ENCODE assay signal across 1 cellular context in genomic region chr11:61267437-61267841, GRCh38.
TF ChIP-seq lines count a peak whose summit lies in the region.

No MANE protein-coding gene starts in this region.

TF ChIP-seq in K562, 482 proteins besides CTCF, POLR2A, EP300 and RAD21 (continued from another document and continues in another):
- TF ChIP-seq ATF7 (IDR thresholded peaks at IDR 0.05) = no peak
- peak; percentile 49; the same call in 1 of the 2 replicates for TF ChIP-seq ZNF395 (CRISPR knock-in tag; IDR thresholded peaks at IDR 0.05)
- no peak for TF ChIP-seq BDP1 (IDR thresholded peaks at IDR 0.05; ENCODE audit: insufficient read depth, insufficient read length)
- TF ChIP-seq IRF2 (CRISPR knock-in tag; IDR thresholded peaks at IDR 0.05) = no peak
- TF ChIP-seq, protein P1, sequence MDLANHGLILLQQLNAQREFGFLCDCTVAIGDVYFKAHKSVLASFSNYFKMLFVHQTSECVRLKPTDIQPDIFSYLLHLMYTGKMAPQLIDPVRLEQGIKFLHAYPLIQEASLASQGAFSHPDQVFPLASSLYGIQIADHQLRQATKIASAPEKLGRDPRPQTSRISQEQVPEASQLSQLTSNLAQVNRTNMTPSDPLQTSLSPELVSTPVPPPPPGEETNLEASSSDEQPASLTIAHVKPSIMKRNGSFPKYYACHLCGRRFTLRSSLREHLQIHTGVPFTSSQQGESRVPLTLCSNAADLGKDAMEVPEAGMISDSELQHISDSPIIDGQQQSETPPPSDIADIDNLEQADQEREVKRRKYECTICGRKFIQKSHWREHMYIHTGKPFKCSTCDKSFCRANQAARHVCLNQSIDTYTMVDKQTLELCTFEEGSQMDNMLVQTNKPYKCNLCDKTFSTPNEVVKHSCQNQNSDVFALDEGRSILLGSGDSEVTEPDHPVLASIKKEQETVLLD (IDR thresholded peaks at IDR 0.05) = no peak
- TF ChIP-seq ZNF165 (CRISPR knock-in tag; IDR thresholded peaks at IDR 0.05; ENCODE audit: borderline replicate concordance) = no peak
- TF ChIP-seq, protein P2, sequence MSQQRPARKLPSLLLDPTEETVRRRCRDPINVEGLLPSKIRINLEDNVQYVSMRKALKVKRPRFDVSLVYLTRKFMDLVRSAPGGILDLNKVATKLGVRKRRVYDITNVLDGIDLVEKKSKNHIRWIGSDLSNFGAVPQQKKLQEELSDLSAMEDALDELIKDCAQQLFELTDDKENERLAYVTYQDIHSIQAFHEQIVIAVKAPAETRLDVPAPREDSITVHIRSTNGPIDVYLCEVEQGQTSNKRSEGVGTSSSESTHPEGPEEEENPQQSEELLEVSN (IDR thresholded peaks at IDR 0.05; ENCODE audit: borderline replicate concordance in 1 of 2, extremely low read depth in 1 of 2, insufficient read depth in 1 of 2, insufficient read length in 1 of 2, low read depth in 1 of 2, low read length in 1 of 2, poor library complexity in 1 of 2, severe bottlenecking in 1 of 2) = peak; percentile 89 to 94
- 0 out of 2 replicates have a peak, but pooled peaks have one; percentile 13 for TF ChIP-seq CREM (IDR thresholded peaks at IDR 0.05; ENCODE audit: low read depth)
- TF ChIP-seq, protein P3, sequence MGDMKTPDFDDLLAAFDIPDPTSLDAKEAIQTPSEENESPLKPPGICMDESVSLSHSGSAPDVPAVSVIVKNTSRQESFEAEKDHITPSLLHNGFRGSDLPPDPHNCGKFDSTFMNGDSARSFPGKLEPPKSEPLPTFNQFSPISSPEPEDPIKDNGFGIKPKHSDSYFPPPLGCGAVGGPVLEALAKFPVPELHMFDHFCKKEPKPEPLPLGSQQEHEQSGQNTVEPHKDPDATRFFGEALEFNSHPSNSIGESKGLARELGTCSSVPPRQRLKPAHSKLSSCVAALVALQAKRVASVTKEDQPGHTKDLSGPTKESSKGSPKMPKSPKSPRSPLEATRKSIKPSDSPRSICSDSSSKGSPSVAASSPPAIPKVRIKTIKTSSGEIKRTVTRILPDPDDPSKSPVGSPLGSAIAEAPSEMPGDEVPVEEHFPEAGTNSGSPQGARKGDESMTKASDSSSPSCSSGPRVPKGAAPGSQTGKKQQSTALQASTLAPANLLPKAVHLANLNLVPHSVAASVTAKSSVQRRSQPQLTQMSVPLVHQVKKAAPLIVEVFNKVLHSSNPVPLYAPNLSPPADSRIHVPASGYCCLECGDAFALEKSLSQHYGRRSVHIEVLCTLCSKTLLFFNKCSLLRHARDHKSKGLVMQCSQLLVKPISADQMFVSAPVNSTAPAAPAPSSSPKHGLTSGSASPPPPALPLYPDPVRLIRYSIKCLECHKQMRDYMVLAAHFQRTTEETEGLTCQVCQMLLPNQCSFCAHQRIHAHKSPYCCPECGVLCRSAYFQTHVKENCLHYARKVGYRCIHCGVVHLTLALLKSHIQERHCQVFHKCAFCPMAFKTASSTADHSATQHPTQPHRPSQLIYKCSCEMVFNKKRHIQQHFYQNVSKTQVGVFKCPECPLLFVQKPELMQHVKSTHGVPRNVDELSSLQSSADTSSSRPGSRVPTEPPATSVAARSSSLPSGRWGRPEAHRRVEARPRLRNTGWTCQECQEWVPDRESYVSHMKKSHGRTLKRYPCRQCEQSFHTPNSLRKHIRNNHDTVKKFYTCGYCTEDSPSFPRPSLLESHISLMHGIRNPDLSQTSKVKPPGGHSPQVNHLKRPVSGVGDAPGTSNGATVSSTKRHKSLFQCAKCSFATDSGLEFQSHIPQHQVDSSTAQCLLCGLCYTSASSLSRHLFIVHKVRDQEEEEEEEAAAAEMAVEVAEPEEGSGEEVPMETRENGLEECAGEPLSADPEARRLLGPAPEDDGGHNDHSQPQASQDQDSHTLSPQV (IDR thresholded peaks at IDR 0.05) = peak; percentile 84
- no peak for TF ChIP-seq CBX3 (IDR thresholded peaks at IDR 0.05; ENCODE audit: borderline replicate concordance in 1 of 2, low read length in 2 of 2)
- TF ChIP-seq ESRRA (IDR thresholded peaks at IDR 0.05; ENCODE audit: borderline replicate concordance, low read depth) = peak; percentile 82
- TF ChIP-seq, protein P4, sequence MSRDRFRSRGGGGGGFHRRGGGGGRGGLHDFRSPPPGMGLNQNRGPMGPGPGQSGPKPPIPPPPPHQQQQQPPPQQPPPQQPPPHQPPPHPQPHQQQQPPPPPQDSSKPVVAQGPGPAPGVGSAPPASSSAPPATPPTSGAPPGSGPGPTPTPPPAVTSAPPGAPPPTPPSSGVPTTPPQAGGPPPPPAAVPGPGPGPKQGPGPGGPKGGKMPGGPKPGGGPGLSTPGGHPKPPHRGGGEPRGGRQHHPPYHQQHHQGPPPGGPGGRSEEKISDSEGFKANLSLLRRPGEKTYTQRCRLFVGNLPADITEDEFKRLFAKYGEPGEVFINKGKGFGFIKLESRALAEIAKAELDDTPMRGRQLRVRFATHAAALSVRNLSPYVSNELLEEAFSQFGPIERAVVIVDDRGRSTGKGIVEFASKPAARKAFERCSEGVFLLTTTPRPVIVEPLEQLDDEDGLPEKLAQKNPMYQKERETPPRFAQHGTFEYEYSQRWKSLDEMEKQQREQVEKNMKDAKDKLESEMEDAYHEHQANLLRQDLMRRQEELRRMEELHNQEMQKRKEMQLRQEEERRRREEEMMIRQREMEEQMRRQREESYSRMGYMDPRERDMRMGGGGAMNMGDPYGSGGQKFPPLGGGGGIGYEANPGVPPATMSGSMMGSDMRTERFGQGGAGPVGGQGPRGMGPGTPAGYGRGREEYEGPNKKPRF (IDR thresholded peaks at IDR 0.05; ENCODE audit: low read depth, low read length) = no peak
- TF ChIP-seq MEIS2 (IDR thresholded peaks at IDR 0.05; ENCODE audit: partially characterized antibody) = no peak
- TF ChIP-seq, protein P5, sequence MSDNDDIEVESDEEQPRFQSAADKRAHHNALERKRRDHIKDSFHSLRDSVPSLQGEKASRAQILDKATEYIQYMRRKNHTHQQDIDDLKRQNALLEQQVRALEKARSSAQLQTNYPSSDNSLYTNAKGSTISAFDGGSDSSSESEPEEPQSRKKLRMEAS (CRISPR knock-in tag; IDR thresholded peaks at IDR 0.05) = peak; percentile 60
- TF ChIP-seq CEBPZ (IDR thresholded peaks at IDR 0.05; ENCODE audit: borderline replicate concordance, low read depth, low read length) = no peak
- TF ChIP-seq SMAD4 (CRISPR knock-in tag; conservative IDR thresholded peaks at IDR 0.05) = 0 out of 2 replicates have a peak, but pooled peaks have one; percentile 18
- no peak for TF ChIP-seq MITF (IDR thresholded peaks at IDR 0.05)
- no peak for TF ChIP-seq NR4A1 (CRISPR knock-in tag; IDR thresholded peaks at IDR 0.05)
- peak; percentile 80 for TF ChIP-seq NR4A1 (tag; IDR thresholded peaks at IDR 0.05)
- TF ChIP-seq, protein P6, sequence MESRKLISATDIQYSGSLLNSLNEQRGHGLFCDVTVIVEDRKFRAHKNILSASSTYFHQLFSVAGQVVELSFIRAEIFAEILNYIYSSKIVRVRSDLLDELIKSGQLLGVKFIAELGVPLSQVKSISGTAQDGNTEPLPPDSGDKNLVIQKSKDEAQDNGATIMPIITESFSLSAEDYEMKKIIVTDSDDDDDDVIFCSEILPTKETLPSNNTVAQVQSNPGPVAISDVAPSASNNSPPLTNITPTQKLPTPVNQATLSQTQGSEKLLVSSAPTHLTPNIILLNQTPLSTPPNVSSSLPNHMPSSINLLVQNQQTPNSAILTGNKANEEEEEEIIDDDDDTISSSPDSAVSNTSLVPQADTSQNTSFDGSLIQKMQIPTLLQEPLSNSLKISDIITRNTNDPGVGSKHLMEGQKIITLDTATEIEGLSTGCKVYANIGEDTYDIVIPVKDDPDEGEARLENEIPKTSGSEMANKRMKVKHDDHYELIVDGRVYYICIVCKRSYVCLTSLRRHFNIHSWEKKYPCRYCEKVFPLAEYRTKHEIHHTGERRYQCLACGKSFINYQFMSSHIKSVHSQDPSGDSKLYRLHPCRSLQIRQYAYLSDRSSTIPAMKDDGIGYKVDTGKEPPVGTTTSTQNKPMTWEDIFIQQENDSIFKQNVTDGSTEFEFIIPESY (CRISPR knock-in tag; IDR thresholded peaks at IDR 0.05) = peak; percentile 20; the same call in 1 of the 2 replicates
- TF ChIP-seq ZNF79 (CRISPR knock-in tag; IDR thresholded peaks at IDR 0.05; ENCODE audit: low read depth) = no peak
- no peak for TF ChIP-seq SMAD1 (IDR thresholded peaks at IDR 0.05; ENCODE audit: low read depth, low read length, partially characterized antibody)
- no peak for TF ChIP-seq ZNF23 (CRISPR knock-in tag; IDR thresholded peaks at IDR 0.05)
- peak; percentile 81 to 85 for TF ChIP-seq NRF1 (conservative IDR thresholded peaks at IDR 0.05 in 1 of 2, IDR thresholded peaks at IDR 0.05 in 1 of 2)
- TF ChIP-seq, protein P7, sequence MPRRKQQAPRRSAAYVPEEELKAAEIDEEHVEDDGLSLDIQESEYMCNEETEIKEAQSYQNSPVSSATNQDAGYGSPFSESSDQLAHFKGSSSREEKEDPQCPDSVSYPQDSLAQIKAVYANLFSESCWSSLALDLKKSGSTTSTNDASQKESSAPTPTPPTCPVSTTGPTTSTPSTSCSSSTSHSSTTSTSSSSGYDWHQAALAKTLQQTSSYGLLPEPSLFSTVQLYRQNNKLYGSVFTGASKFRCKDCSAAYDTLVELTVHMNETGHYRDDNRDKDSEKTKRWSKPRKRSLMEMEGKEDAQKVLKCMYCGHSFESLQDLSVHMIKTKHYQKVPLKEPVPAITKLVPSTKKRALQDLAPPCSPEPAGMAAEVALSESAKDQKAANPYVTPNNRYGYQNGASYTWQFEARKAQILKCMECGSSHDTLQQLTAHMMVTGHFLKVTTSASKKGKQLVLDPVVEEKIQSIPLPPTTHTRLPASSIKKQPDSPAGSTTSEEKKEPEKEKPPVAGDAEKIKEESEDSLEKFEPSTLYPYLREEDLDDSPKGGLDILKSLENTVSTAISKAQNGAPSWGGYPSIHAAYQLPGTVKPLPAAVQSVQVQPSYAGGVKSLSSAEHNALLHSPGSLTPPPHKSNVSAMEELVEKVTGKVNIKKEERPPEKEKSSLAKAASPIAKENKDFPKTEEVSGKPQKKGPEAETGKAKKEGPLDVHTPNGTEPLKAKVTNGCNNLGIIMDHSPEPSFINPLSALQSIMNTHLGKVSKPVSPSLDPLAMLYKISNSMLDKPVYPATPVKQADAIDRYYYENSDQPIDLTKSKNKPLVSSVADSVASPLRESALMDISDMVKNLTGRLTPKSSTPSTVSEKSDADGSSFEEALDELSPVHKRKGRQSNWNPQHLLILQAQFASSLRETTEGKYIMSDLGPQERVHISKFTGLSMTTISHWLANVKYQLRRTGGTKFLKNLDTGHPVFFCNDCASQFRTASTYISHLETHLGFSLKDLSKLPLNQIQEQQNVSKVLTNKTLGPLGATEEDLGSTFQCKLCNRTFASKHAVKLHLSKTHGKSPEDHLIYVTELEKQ (CRISPR knock-in tag; IDR thresholded peaks at IDR 0.05) = no peak
- TF ChIP-seq ZNF76 (CRISPR knock-in tag; IDR thresholded peaks at IDR 0.05; ENCODE audit: borderline replicate concordance) = no peak
- TF ChIP-seq NFE2L1 (tag; IDR thresholded peaks at IDR 0.05; ENCODE audit: borderline replicate concordance, low read depth) = no peak
- no peak for TF ChIP-seq ZNF75A (CRISPR knock-in tag; IDR thresholded peaks at IDR 0.05)
- TF ChIP-seq CREB1 (IDR thresholded peaks at IDR 0.05) = no peak
- TF ChIP-seq CREB1 (CRISPR knock-in tag; IDR thresholded peaks at IDR 0.05) = no peak
- no peak for TF ChIP-seq CBFA2T2 (conservative IDR thresholded peaks at IDR 0.05)
- no peak for TF ChIP-seq SP1 (CRISPR knock-in tag; IDR thresholded peaks at IDR 0.05)
- TF ChIP-seq ZNF507 (tag; conservative IDR thresholded peaks at IDR 0.05) = no peak
- no peak for TF ChIP-seq SRF (CRISPR knock-in tag; IDR thresholded peaks at IDR 0.05)
- peak; percentile 61; the same call in 1 of the 2 replicates for TF ChIP-seq TFAP4 (CRISPR knock-in tag; IDR thresholded peaks at IDR 0.05; ENCODE audit: borderline replicate concordance)
- peak; percentile 71 for TF ChIP-seq NR2C1 (IDR thresholded peaks at IDR 0.05)
- TF ChIP-seq NR2C1 (tag; IDR thresholded peaks at IDR 0.05) = peak; percentile 84
